ENCODE assay signal across 1 cellular context in genomic region chr16:3465301-3465700, GRCh38.
TF ChIP-seq lines count a peak whose summit lies in the region.

No MANE protein-coding gene starts in this region.

TF ChIP-seq in IMR-90, 13 proteins besides CTCF, POLR2A, EP300 and RAD21:
- TF ChIP-seq MXI1 (IDR thresholded peaks at IDR 0.05; ENCODE audit: borderline replicate concordance, low read depth, low read length) = no peak
- no peak for TF ChIP-seq CHD1 (IDR thresholded peaks at IDR 0.05; ENCODE audit: low read depth, low read length)
- TF ChIP-seq FOS (IDR thresholded peaks at IDR 0.05; ENCODE audit: low read depth, low read length) = no peak
- TF ChIP-seq MAFK (IDR thresholded peaks at IDR 0.05; ENCODE audit: low read depth, low read length) = no peak
- TF ChIP-seq BHLHE40 (IDR thresholded peaks at IDR 0.05; ENCODE audit: low read depth, low read length) = no peak
- no peak for TF ChIP-seq ELK1 (IDR thresholded peaks at IDR 0.05; ENCODE audit: borderline replicate concordance, low read depth, low read length)
- no peak for TF ChIP-seq CEBPB (IDR thresholded peaks at IDR 0.05; ENCODE audit: low read depth, low read length)
- TF ChIP-seq MAZ (IDR thresholded peaks at IDR 0.05; ENCODE audit: borderline replicate concordance, low read depth, low read length) = no peak
- TF ChIP-seq RFX5 (IDR thresholded peaks at IDR 0.05; ENCODE audit: low read depth, low read length) = no peak
- no peak for TF ChIP-seq RCOR1 (IDR thresholded peaks at IDR 0.05; ENCODE audit: insufficient replicate concordance, low read length)
